In genomic region chr7:105016083-105017075, GRCh38 we compare ENCODE assay signal across 7 cellular contexts. TPM values are rescaled to one million over a fixed set of nuclear protein-coding genes. Genes with fewer than 3 reads are reported as not detected.
DNase-seq lines count a peak whose midpoint lies in the region; ATAC-seq, FAIRE-seq and TF ChIP-seq lines count a peak whose summit lies in the region.

No MANE protein-coding gene starts in this region.

- DNase-seq in HCT116 (ENCODE audit: low read depth, low spot score) (no peak), SK-N-SH (no peak), fibroblast of the aortic adventitia (ENCODE audit: low read depth) (peak; percentile 67), small intestine (no peak), substantia nigra (lab: John Stamatoyannopoulos, UW) (no peak)
- no peak for DNase-seq in central memory CD4-positive, alpha-beta T cell
- DNase-seq in NK-92 treated with Interleukin-12 subunit alpha and Interleukin-12 subunit beta, amount 100 ng/mL, for 24 hours (lab: John Stamatoyannopoulos, UW), result no peak

- no peaks in the 10 kb centered on the region for H3K27me3 ChIP-seq in HCT116 (ENCODE audit: insufficient read depth, low read length)
- no peaks in the 10 kb centered on the region for H3K27me3 ChIP-seq in SK-N-SH (ENCODE audit: insufficient read depth)
- H3K27me3 ChIP-seq in small intestine (ENCODE audit: control insufficient read depth in 2 of 2, insufficient read depth in 2 of 2, low read length in 2 of 2), result no peaks in the 10 kb centered on the region

- no peak overlapping the region for H3K9ac ChIP-seq in HCT116 (ENCODE audit: low read length)
- H3K9ac ChIP-seq in SK-N-SH, result peak overlapping the region; percentile 99

- H3K4me2 ChIP-seq in HCT116 (ENCODE audit: low read length) (peak overlapping the region; percentile 84), SK-N-SH (peak overlapping the region; percentile 86)

- H3K27ac ChIP-seq in HCT116 (ENCODE audit: low read depth, low read length) (no peak overlapping the region), SK-N-SH (ENCODE audit: low read depth in 2 of 2, low read length in 1 of 2) (peak overlapping the region; percentile 99 to 100), small intestine (ENCODE audit: low read depth in 1 of 2, low read length in 1 of 2) (peak overlapping the region in 1 of 2 donors; percentile 24), substantia nigra (ENCODE audit: low read depth, low read length, poor library complexity, severe bottlenecking) (no peak overlapping the region)

- CTCF ChIA-PET in HCT116 (lab: Charles Lee) (interaction anchor here (0.7 to 1.8 kb wide), 2 partner anchors 35 to 759 kb away, joined by 3 to 7 read pairs; no protein-coding TSS in a partner anchor), SK-N-SH (lab: Yijun Ruan, JAX) (interaction anchor here (0.8 to 5.8 kb wide), 3 partner anchors 15 to 33 kb away, joined by 3 to 70 read pairs (median 14); no protein-coding TSS in a partner anchor)

- no peak for TF ChIP-seq CTCF in HCT116 (IDR thresholded peaks at IDR 0.05 in 2 of 3, conservative IDR thresholded peaks at IDR 0.05 in 1 of 3; ENCODE audit: borderline replicate concordance in 1 of 3, insufficient read depth in 1 of 3, low read depth in 2 of 3, low read length in 2 of 3)
- TF ChIP-seq CTCF in SK-N-SH (IDR thresholded peaks at IDR 0.05), result no peak
- TF ChIP-seq CTCF in fibroblast of the aortic adventitia (IDR thresholded peaks at IDR 0.05; ENCODE audit: insufficient read depth, low read length), result no peak

- intact Hi-C loops in HCT116 (cut with micrococcal nuclease), result no loop called here

- peaks cover 10% of the 10 kb centered on the region for H3F3A ChIP-seq in SK-N-SH (replicated peaks; ENCODE audit: insufficient read depth)

- H3K79me2 ChIP-seq in HCT116 (ENCODE audit: insufficient read depth, low read length) (peaks cover 73% of the 10 kb centered on the region), SK-N-SH (ENCODE audit: insufficient read depth) (peaks cover 78% of the 10 kb centered on the region)

- no peak for TF ChIP-seq EP300 in SK-N-SH (IDR thresholded peaks at IDR 0.05; ENCODE audit: borderline replicate concordance in 1 of 2, low read depth in 1 of 2, low read length in 1 of 2)

- peak overlapping the region in 1 of 2 experiments; percentile 95; a peak in 3 of 4 replicates for H3K4me3 ChIP-seq in HCT116 (replicated peaks in 1 of 2; ENCODE audit: low read depth in 1 of 2, low read length in 2 of 2)
- peak overlapping the region; percentile 79 to 100 for H3K4me3 ChIP-seq in SK-N-SH (ENCODE audit: low read depth in 2 of 2, low read length in 1 of 2)
- H3K4me3 ChIP-seq in fibroblast of the aortic adventitia (ENCODE audit: low read depth, low read length), result peak overlapping the region; percentile 97
- peak overlapping the region; percentile 29 to 60 for H3K4me3 ChIP-seq in small intestine (ENCODE audit: low read depth in 1 of 2, low read length in 2 of 2)

- 7% methylated on average over 6 of the region's 6 CpGs for WGBS in SK-N-SH (ENCODE audit: low lambda C conversion rate)
- WGBS in small intestine, 3 donors, result 4 to 9% (median 7%) methylated on average over 6 of the region's 6 CpGs

- POLR2A ChIA-PET in HCT116 (lab: Charles Lee) (interaction anchor here (1.5 kb wide), 1 partner anchor 29 kb away, joined by 3 read pairs; no protein-coding TSS in a partner anchor), SK-N-SH (lab: Yijun Ruan, JAX) (interaction anchor here (0.6 to 5.2 kb wide), 2 partner anchors 32 to 492 kb away, joined by 3 to 68 read pairs; no protein-coding TSS in a partner anchor)

- no peak for FAIRE-seq in small intestine (lab: Jason Lieb, UNC)

- no peak for TF ChIP-seq POLR2A in HCT116 (IDR thresholded peaks at IDR 0.05; ENCODE audit: borderline replicate concordance, extremely low read depth, insufficient read depth, insufficient read length)

- no peak for TF ChIP-seq RAD21 in HCT116 (IDR thresholded peaks at IDR 0.05; ENCODE audit: low read depth)
- TF ChIP-seq RAD21 in SK-N-SH (IDR thresholded peaks at IDR 0.05; ENCODE audit: low read length), result no peak

- RAD21 ChIA-PET in HCT116 (lab: Charles Lee; ENCODE audit: low non-redundant PET in 1 of 2, low total read pairs in 2 of 2, uncharacterized antibody in 2 of 2, unreplicated experiment in 2 of 2), result no interaction called here

- H4K20me1 ChIP-seq in HCT116 (ENCODE audit: insufficient read depth), result peaks cover 7% of the 10 kb centered on the region; the same call in 1 of the 2 replicates
- H4K20me1 ChIP-seq in SK-N-SH (ENCODE audit: insufficient read depth), result peaks cover 56% of the 10 kb centered on the region

- no peak for ATAC-seq in HCT116

- BruUV-seq in HCT116 (replicated peaks; lab: Mats Ljungman, UMichigan), result no TSS peak

- no peaks in the 10 kb centered on the region for H3K9me2 ChIP-seq in HCT116 (ENCODE audit: insufficient read depth)
- H3K9me2 ChIP-seq in SK-N-SH, result no peaks in the 10 kb centered on the region

- H3K36me3 ChIP-seq in HCT116 (ENCODE audit: control insufficient read depth in 1 of 2, insufficient read depth in 2 of 2, low read length in 2 of 2) (no peaks in the 10 kb centered on the region), SK-N-SH (replicated peaks in 1 of 2; ENCODE audit: control insufficient read depth in 1 of 2, insufficient read depth in 2 of 2, low read length in 1 of 2) (peaks cover 4 to 7% of the 10 kb centered on the region in 2 experiments), small intestine (ENCODE audit: control insufficient read depth in 2 of 2, insufficient read depth in 2 of 2, low read length in 2 of 2) (no peaks in the 10 kb centered on the region)

- H3K9me3 ChIP-seq in HCT116 (ENCODE audit: control insufficient read depth in 1 of 2, insufficient read depth in 1 of 2, low read depth in 1 of 2, low read length in 2 of 2) (no peaks in the 10 kb centered on the region), SK-N-SH (no peaks in the 10 kb centered on the region), small intestine (ENCODE audit: control insufficient read depth, low read depth) (no peaks in the 10 kb centered on the region)

- peaks cover 5 to 21% of the 10 kb centered on the region in 2 experiments; a peak in 3 of 4 replicates for H3K4me1 ChIP-seq in HCT116 (ENCODE audit: control insufficient read depth in 1 of 2, insufficient read depth in 2 of 2, low read length in 2 of 2)
- peaks cover 19 to 37% of the 10 kb centered on the region in 2 experiments; a peak in 3 of 4 replicates for H3K4me1 ChIP-seq in SK-N-SH (ENCODE audit: control insufficient read depth in 1 of 2, insufficient read depth in 2 of 2, low read depth in 1 of 2, low read length in 1 of 2)
- peaks cover 2 to 8% of the 10 kb centered on the region in 2 donors for H3K4me1 ChIP-seq in small intestine (ENCODE audit: control insufficient read depth in 2 of 2, insufficient read depth in 1 of 2, low read depth in 1 of 2, low read length in 1 of 2)

- H2AFZ ChIP-seq in HCT116 (ENCODE audit: low read depth, low read length, poor library complexity, severe bottlenecking) (no peak overlapping the region), SK-N-SH (ENCODE audit: low read depth) (no peak overlapping the region)

TF ChIP-seq in HCT116, 20 proteins besides CTCF, POLR2A, EP300 and RAD21 (continues in another document):
- TF ChIP-seq SRF (IDR thresholded peaks at IDR 0.05; ENCODE audit: low read depth) (no peak), CEBPB (IDR thresholded peaks at IDR 0.05; ENCODE audit: low read depth) (no peak), TCF7L2 (IDR thresholded peaks at IDR 0.05; ENCODE audit: borderline replicate concordance, extremely low read depth, insufficient read depth, insufficient read length) (no peak), EGR1 (IDR thresholded peaks at IDR 0.05; ENCODE audit: low read depth) (no peak), ZFX (IDR thresholded peaks at IDR 0.05) (no peak), ATF3 (IDR thresholded peaks at IDR 0.05) (no peak), EZH2 (IDR thresholded peaks at IDR 0.05) (no peak), POLR2AphosphoS5 (IDR thresholded peaks at IDR 0.05; ENCODE audit: low read depth, low read length) (no peak)

TF ChIP-seq in SK-N-SH, 30 proteins besides CTCF, POLR2A, EP300 and RAD21:
- TF ChIP-seq TEAD4 (IDR thresholded peaks at IDR 0.05; ENCODE audit: borderline replicate concordance, insufficient read depth), result peak; percentile 33; the same call in 1 of the 2 replicates
- TF ChIP-seq JUND (IDR thresholded peaks at IDR 0.05), result 0 out of 2 replicates have a peak, but pooled peaks have one; percentile 16
- no peak for TF ChIP-seq TAF1 (IDR thresholded peaks at IDR 0.05; ENCODE audit: borderline replicate concordance, low read depth, low read length)
- peak; percentile 34; the same call in 1 of the 2 replicates for TF ChIP-seq FOSL2 (IDR thresholded peaks at IDR 0.05; ENCODE audit: borderline replicate concordance, low read depth)
- 0 out of 2 replicates have a peak, but pooled peaks have one; percentile 42 for TF ChIP-seq YY1 (IDR thresholded peaks at IDR 0.05; ENCODE audit: low read depth)
- no peak for TF ChIP-seq GABPA (IDR thresholded peaks at IDR 0.05; ENCODE audit: low read depth)

RNA-seq across cellular contexts. Expression of gene KMT2E, which starts 2.4 kb away (rescaled TPM):
- total RNA-seq in HCT116 (2021; ENCODE audit: unreplicated experiment) (39.8 TPM), fibroblast of the aortic adventitia (ENCODE audit: low replicate concordance) (75.9 and 132 TPM in 2 replicates)
- polyA plus RNA-seq in HCT116 (2012), result 26.8 and 32.2 TPM in 2 replicates
- polyA plus RNA-seq in SK-N-SH (2012; rRNA removed) (6.4 and 6.9 TPM in 2 replicates), small intestine (10 to 100 TPM; 11.1 to 20.0 (median 12.5) TPM)
- polyA plus RNA-seq in SK-N-SH (2012; cell fraction: cytosol; rRNA removed), result 9.0 and 9.1 TPM in 2 replicates
- 18.7 and 26.4 TPM in 2 replicates for polyA plus RNA-seq in SK-N-SH (2012; cell fraction: nucleus; rRNA removed)

Comparison
In these comparisons a context has a peak if more than half of its experiments do, and no peak if none do; other contexts are left out.
1. H3K27ac ChIP-seq: peak in SK-N-SH (2 of 2); none in HCT116 (single experiment) and substantia nigra (single experiment).
2. Of the 11 proteins assayed by ChIP-seq in both SK-N-SH and HCT116: peak only in SK-N-SH: JUND and YY1; only in HCT116: none; in both: none; in neither: 9.